In genomic region chr7:55964261-55964801, GRCh38 we compare ENCODE assay signal across 8 cellular contexts. TPM values are rescaled to one million over a fixed set of nuclear protein-coding genes. Genes with fewer than 3 reads are reported as not detected.
A peak's percentile ranks its signal among the peaks of the same experiment; 100 is the strongest.
DNase-seq lines count a peak whose midpoint lies in the region; ATAC-seq and TF ChIP-seq lines count a peak whose summit lies in the region.

Gene NIPSNAP2 (plus strand): TSS chr7:55964585. CDS start chr7:55964610, 25 bp downstream.

- H3K23ac ChIP-seq in mesenchymal stem cell (ENCODE audit: low read length in 2 of 2) = peak within 1 kb of the TSS in 1 of 2 experiments; percentile 65

- DNase-seq in BJ (ENCODE audit: low read depth) = no peak
- peak; percentile 15 for DNase-seq in NCI-H460 (ENCODE audit: extremely low read depth, low read depth)
- peak; percentile 64 for DNase-seq in activated CD4-positive, alpha-beta memory T cell treated with anti-CD3 and anti-CD28 coated beads, Interleukin-2, amount 10 ng/mL, durations not matched to agents 7 days and 5 days
- DNase-seq in effector memory CD4-positive, alpha-beta T cell = peak; percentile 36 to 54 (median 43)
- DNase-seq in mesenchymal stem cell = peak; percentile 41
- peak; percentile 48 for DNase-seq in stimulated activated CD8-positive, alpha-beta memory T cell treated with anti-CD3 and anti-CD28 coated beads, Interleukin-12 subunit alpha, Interleukin-12 subunit beta, amount 100 ng/mL, for 4 hours (ENCODE audit: low read depth)

- peak within 1 kb of the TSS; percentile 92 for H3K9ac ChIP-seq in mesenchymal stem cell (ENCODE audit: low read length)

- H3K79me1 ChIP-seq in mesenchymal stem cell (replicated peaks; ENCODE audit: low read length, poor library complexity, severe bottlenecking) = peaks cover 6% of the 10 kb centered on the region

- H3K4me3 Mint-ChIP-seq in activated CD4-positive, alpha-beta memory T cell treated with anti-CD3 and anti-CD28 coated beads, Interleukin-2, amount 10 ng/mL, durations not matched to agents 7 days and 5 days = peak within 1 kb of the TSS; percentile 81

- peak within 1 kb of the TSS; percentile 83 for H4K8ac ChIP-seq in mesenchymal stem cell (ENCODE audit: low read length)

- ATAC-seq in GM18873 (IDR thresholded peaks at IDR 0.05; ENCODE audit: low FRiP score, unreplicated experiment) (peak; percentile 43), HG03108 (IDR thresholded peaks at IDR 0.05; ENCODE audit: unreplicated experiment) (peak; percentile 87)

- peak within 1 kb of the TSS; percentile 15 for H2BK15ac ChIP-seq in mesenchymal stem cell (ENCODE audit: low read depth, poor library complexity, severe bottlenecking)

- H3K4me1 Mint-ChIP-seq in activated CD4-positive, alpha-beta memory T cell treated with anti-CD3 and anti-CD28 coated beads, Interleukin-2, amount 10 ng/mL, durations not matched to agents 7 days and 5 days = peaks cover 24% of the 10 kb centered on the region

- H3K27ac Mint-ChIP-seq in activated CD4-positive, alpha-beta memory T cell treated with anti-CD3 and anti-CD28 coated beads, Interleukin-2, amount 10 ng/mL, durations not matched to agents 7 days and 5 days = peak within 1 kb of the TSS; percentile 80

- peak within 1 kb of the TSS; percentile 77 for H3K27ac ChIP-seq in effector memory CD4-positive, alpha-beta T cell (ENCODE audit: insufficient read depth, low read length, poor library complexity, severe bottlenecking)
- H3K27ac ChIP-seq in mesenchymal stem cell (ENCODE audit: low read length, poor library complexity, severe bottlenecking) = peak within 1 kb of the TSS; percentile 77

- H2BK120ac ChIP-seq in mesenchymal stem cell (ENCODE audit: low read depth, low read length) = peak within 1 kb of the TSS; percentile 99

- peak within 1 kb of the TSS; percentile 68 to 91 for H3K4ac ChIP-seq in mesenchymal stem cell (ENCODE audit: low read depth in 1 of 2, low read length in 2 of 2)

- H3K4me2 ChIP-seq in mesenchymal stem cell (ENCODE audit: low read length, poor library complexity, severe bottlenecking) = peak within 1 kb of the TSS; percentile 85

- no peak within 1 kb of the TSS for H2AK5ac ChIP-seq in mesenchymal stem cell (ENCODE audit: low read length, severe bottlenecking)

- H3K9me3 Mint-ChIP-seq in activated CD4-positive, alpha-beta memory T cell treated with anti-CD3 and anti-CD28 coated beads, Interleukin-2, amount 10 ng/mL, durations not matched to agents 7 days and 5 days = no peaks in the 10 kb centered on the region

- peak within 1 kb of the TSS; percentile 91 for H2AFZ ChIP-seq in mesenchymal stem cell (ENCODE audit: low read depth, low read length)

- peaks cover 18% of the 10 kb centered on the region for H3K36me3 Mint-ChIP-seq in activated CD4-positive, alpha-beta memory T cell treated with anti-CD3 and anti-CD28 coated beads, Interleukin-2, amount 10 ng/mL, durations not matched to agents 7 days and 5 days (ENCODE audit: low read depth)

- no peaks in the 10 kb centered on the region for H3K27me3 Mint-ChIP-seq in activated CD4-positive, alpha-beta memory T cell treated with anti-CD3 and anti-CD28 coated beads, Interleukin-2, amount 10 ng/mL, durations not matched to agents 7 days and 5 days

- POLR2A ChIA-PET in BJ (lab: Charles Lee) = interaction anchor here (0.6 to 1.0 kb wide), 2 partner anchors 87 to 100 kb away, joined by 3 read pairs; partner anchors contain the start of genes CCT6A, PSPH and SUMF2
- POLR2A ChIA-PET in activated CD4-positive, alpha-beta memory T cell treated with anti-CD3 and anti-CD28 coated beads, Interleukin-2, amount 10 ng/mL, durations not matched to agents 7 days and 5 days (lab: Charles Lee) = interaction anchor here (0.6 to 3.1 kb wide), 12 partner anchors 9 to 655 kb away, joined by 3 to 16 read pairs (median 3); partner anchors contain the start of genes CCT6A, CHCHD2, PSPH and SUMF2

- H2BK12ac ChIP-seq in mesenchymal stem cell (ENCODE audit: low read length in 2 of 2) = no peak within 1 kb of the TSS

- H4K91ac ChIP-seq in mesenchymal stem cell (ENCODE audit: low read length) = peak within 1 kb of the TSS; percentile 91

- H3K18ac ChIP-seq in mesenchymal stem cell (ENCODE audit: low read depth in 1 of 2, low read length in 2 of 2) = peak within 1 kb of the TSS; percentile 58 to 85

- no peaks in the 10 kb centered on the region for H3K9me3 ChIP-seq in effector memory CD4-positive, alpha-beta T cell (ENCODE audit: control insufficient read depth, low read length)
- H3K9me3 ChIP-seq in mesenchymal stem cell (ENCODE audit: control insufficient read depth, low read length) = no peaks in the 10 kb centered on the region

- CTCF ChIA-PET in BJ (lab: Yijun Ruan, JAX) = interaction anchor here (0.6 to 2.5 kb wide), 27 partner anchors 9 to 980 kb away, joined by 3 to 26 read pairs (median 3); partner anchors contain the start of gene PSPH
- CTCF ChIA-PET in activated CD4-positive, alpha-beta memory T cell treated with anti-CD3 and anti-CD28 coated beads, Interleukin-2, amount 10 ng/mL, durations not matched to agents 7 days and 5 days (lab: Charles Lee) = interaction anchor here (0.9 to 2.0 kb wide), 13 partner anchors 9 to 323 kb away, joined by 3 to 10 read pairs (median 3); partner anchors contain the start of genes CCT6A and PSPH

- H3K4me1 ChIP-seq in effector memory CD4-positive, alpha-beta T cell (ENCODE audit: control insufficient read depth, insufficient read depth, low read length, poor library complexity, severe bottlenecking) = peaks cover 8% of the 10 kb centered on the region
- peaks cover 5% of the 10 kb centered on the region for H3K4me1 ChIP-seq in mesenchymal stem cell (ENCODE audit: control insufficient read depth, insufficient read depth, low read depth, low read length)

- H3K36me3 ChIP-seq in BJ (ENCODE audit: control insufficient read depth, insufficient read depth, low read length) = peaks cover 2% of the 10 kb centered on the region; the same call in 1 of the 2 replicates
- H3K36me3 ChIP-seq in effector memory CD4-positive, alpha-beta T cell (ENCODE audit: control insufficient read depth, insufficient read depth, low read length) = peaks cover 3% of the 10 kb centered on the region
- peaks cover 6 to 15% of the 10 kb centered on the region in 2 experiments for H3K36me3 ChIP-seq in mesenchymal stem cell (ENCODE audit: control insufficient read depth in 1 of 2, insufficient read depth in 2 of 2, low read depth in 1 of 2, low read length in 2 of 2)

- H3K27me3 ChIP-seq in BJ (ENCODE audit: control insufficient read depth, insufficient read depth, low read length) (no peaks in the 10 kb centered on the region), mesenchymal stem cell (ENCODE audit: control insufficient read depth in 1 of 2, insufficient read depth in 1 of 2, low read length in 2 of 2) (no peaks in the 10 kb centered on the region)
- H3K27me3 ChIP-seq in effector memory CD4-positive, alpha-beta T cell (replicated peaks; ENCODE audit: control insufficient read depth, insufficient read depth, low read length, poor library complexity, severe bottlenecking) = no peaks in the 10 kb centered on the region

- H2BK5ac ChIP-seq in mesenchymal stem cell (ENCODE audit: low read depth, low read length, poor library complexity, severe bottlenecking) = peak within 1 kb of the TSS; percentile 50

- 0% methylated on average over 33 of the region's 70 CpGs for WGBS in mesenchymal stem cell

- TF ChIP-seq CTCF in BJ (IDR thresholded peaks at IDR 0.05; ENCODE audit: insufficient read depth, low read depth, low read length) = 0 out of 2 replicates have a peak, but pooled peaks have one; percentile 4

- H3K4me3 ChIP-seq in BJ (ENCODE audit: low read depth, low read length) (peak within 1 kb of the TSS; percentile 44), mesenchymal stem cell (ENCODE audit: insufficient read depth in 1 of 2, low read depth in 1 of 2, low read length in 2 of 2) (peak within 1 kb of the TSS; percentile 77 to 85)
- H3K4me3 ChIP-seq in effector memory CD4-positive, alpha-beta T cell (ENCODE audit: insufficient read depth, low read depth, low read length, poor library complexity, severe bottlenecking) = peak within 1 kb of the TSS; percentile 72

- peak within 1 kb of the TSS in 1 of 2 experiments; percentile 75 for H3K14ac ChIP-seq in mesenchymal stem cell (ENCODE audit: low read length in 2 of 2)

RNA-seq across cellular contexts. Expression of gene NIPSNAP2, which starts in this region (rescaled TPM):
- 31.1 and 53.6 TPM in 2 replicates for polyA plus RNA-seq in BJ (2011; rRNA removed)
- 13.0 and 13.1 TPM in 2 replicates for polyA minus RNA-seq in BJ (2011; rRNA and poly(A)+ RNA removed)
- 32.7 and 38.1 TPM in 2 replicates for total RNA-seq in NCI-H460 (2014; rRNA removed; shearing (Covaris generic))
- polyA plus RNA-seq in NCI-H460 (2014; cell fraction: nucleus; rRNA removed) = 16.4 and 27.5 TPM in 2 replicates
- 10 to 100 TPM; 31.5 to 31.7 TPM for total RNA-seq in activated CD4-positive, alpha-beta memory T cell treated with anti-CD3 and anti-CD28 coated beads, Interleukin-2, amount 10 ng/mL, durations not matched to agents 7 days and 5 days
- 51.8 TPM for polyA plus RNA-seq in mesenchymal stem cell (2013, experiment 1 of 2)
- 55.2 TPM for polyA plus RNA-seq in mesenchymal stem cell (2013, experiment 2 of 2)
